In the genomic region with DNA sequence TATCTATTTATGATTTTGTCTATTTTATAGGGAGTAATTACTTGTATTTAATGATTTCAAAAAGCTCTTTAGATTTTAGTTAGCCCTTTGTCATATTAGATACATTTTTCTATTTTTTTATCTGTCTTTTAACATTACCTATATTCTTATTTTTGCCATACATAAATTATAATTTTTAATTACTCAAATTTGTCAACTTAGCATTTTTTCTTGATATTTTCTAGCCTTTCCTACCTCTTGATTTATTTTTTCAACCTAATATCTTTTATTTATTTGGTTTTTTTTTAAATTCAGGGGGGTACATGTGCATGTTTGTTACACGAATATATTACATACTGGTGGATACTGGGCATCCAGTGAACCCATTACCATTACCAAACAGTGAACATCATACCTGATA, we compare ENCODE assay signal across 3 cellular contexts.
TF ChIP-seq lines count a peak whose summit lies in the region.

No MANE protein-coding gene starts in this region.

TF ChIP-seq in A549, 52 proteins besides CTCF, POLR2A, EP300 and RAD21 (continued from another document):
- TF ChIP-seq MAFK (IDR thresholded peaks at IDR 0.05; ENCODE audit: partially characterized antibody) (peak; percentile 54), SREBF2 (IDR thresholded peaks at IDR 0.05) (no peak)

TF ChIP-seq in IMR-90, 13 proteins besides CTCF, POLR2A, EP300 and RAD21 (continued from another document):
- TF ChIP-seq, protein P1, sequence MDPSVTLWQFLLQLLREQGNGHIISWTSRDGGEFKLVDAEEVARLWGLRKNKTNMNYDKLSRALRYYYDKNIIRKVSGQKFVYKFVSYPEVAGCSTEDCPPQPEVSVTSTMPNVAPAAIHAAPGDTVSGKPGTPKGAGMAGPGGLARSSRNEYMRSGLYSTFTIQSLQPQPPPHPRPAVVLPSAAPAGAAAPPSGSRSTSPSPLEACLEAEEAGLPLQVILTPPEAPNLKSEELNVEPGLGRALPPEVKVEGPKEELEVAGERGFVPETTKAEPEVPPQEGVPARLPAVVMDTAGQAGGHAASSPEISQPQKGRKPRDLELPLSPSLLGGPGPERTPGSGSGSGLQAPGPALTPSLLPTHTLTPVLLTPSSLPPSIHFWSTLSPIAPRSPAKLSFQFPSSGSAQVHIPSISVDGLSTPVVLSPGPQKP (IDR thresholded peaks at IDR 0.05; ENCODE audit: borderline replicate concordance, low read depth, low read length), result no peak

TF ChIP-seq in K562, 482 proteins besides CTCF, POLR2A, EP300 and RAD21 (continued from another document):
- TF ChIP-seq, protein P2, sequence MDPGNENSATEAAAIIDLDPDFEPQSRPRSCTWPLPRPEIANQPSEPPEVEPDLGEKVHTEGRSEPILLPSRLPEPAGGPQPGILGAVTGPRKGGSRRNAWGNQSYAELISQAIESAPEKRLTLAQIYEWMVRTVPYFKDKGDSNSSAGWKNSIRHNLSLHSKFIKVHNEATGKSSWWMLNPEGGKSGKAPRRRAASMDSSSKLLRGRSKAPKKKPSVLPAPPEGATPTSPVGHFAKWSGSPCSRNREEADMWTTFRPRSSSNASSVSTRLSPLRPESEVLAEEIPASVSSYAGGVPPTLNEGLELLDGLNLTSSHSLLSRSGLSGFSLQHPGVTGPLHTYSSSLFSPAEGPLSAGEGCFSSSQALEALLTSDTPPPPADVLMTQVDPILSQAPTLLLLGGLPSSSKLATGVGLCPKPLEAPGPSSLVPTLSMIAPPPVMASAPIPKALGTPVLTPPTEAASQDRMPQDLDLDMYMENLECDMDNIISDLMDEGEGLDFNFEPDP (CRISPR knock-in tag; IDR thresholded peaks at IDR 0.05), result no peak
- TF ChIP-seq, protein P3, sequence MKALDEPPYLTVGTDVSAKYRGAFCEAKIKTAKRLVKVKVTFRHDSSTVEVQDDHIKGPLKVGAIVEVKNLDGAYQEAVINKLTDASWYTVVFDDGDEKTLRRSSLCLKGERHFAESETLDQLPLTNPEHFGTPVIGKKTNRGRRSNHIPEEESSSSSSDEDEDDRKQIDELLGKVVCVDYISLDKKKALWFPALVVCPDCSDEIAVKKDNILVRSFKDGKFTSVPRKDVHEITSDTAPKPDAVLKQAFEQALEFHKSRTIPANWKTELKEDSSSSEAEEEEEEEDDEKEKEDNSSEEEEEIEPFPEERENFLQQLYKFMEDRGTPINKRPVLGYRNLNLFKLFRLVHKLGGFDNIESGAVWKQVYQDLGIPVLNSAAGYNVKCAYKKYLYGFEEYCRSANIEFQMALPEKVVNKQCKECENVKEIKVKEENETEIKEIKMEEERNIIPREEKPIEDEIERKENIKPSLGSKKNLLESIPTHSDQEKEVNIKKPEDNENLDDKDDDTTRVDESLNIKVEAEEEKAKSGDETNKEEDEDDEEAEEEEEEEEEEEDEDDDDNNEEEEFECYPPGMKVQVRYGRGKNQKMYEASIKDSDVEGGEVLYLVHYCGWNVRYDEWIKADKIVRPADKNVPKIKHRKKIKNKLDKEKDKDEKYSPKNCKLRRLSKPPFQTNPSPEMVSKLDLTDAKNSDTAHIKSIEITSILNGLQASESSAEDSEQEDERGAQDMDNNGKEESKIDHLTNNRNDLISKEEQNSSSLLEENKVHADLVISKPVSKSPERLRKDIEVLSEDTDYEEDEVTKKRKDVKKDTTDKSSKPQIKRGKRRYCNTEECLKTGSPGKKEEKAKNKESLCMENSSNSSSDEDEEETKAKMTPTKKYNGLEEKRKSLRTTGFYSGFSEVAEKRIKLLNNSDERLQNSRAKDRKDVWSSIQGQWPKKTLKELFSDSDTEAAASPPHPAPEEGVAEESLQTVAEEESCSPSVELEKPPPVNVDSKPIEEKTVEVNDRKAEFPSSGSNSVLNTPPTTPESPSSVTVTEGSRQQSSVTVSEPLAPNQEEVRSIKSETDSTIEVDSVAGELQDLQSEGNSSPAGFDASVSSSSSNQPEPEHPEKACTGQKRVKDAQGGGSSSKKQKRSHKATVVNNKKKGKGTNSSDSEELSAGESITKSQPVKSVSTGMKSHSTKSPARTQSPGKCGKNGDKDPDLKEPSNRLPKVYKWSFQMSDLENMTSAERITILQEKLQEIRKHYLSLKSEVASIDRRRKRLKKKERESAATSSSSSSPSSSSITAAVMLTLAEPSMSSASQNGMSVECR (CRISPR knock-in tag; IDR thresholded peaks at IDR 0.05), result no peak
- TF ChIP-seq MAFK (IDR thresholded peaks at IDR 0.05; ENCODE audit: low read length), result peak; percentile 62; the same call in 1 of the 2 replicates
- peak; percentile 98 for TF ChIP-seq ZNF316 (IDR thresholded peaks at IDR 0.05)
